In the genomic region with DNA sequence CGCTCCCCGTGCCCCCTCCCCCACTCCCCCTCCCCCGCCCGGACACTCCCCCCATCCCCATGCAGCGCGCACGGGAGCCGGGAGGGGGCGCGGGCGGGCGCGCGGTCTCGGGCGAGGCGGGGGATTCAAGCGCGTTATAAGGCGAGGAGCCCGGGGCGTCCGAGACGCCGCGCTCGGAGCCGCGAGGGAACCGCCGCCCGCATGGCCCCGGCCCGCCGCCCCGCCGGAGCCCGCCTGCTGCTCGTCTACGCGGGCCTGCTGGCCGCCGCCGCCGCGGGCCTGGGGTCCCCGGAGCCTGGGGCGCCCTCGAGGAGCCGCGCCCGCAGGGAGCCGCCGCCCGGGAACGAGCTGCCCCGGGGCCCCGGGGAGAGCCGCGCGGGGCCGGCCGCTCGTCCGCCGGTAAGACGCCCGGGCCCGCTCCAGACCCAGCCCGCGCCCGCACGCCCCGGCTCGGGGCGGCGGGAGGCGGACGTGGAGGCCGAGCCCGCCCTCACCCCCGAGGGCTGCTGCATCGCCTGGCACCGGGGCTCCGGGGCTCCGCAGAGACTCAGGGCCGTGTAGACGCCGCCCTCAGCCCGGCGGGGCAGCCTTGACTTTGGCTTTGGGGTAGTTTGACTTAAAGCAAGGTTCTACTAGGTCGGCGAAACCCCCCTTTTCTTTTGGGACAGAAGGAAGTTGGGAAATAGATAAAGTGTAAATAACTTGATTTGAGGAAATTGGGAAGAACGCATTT, we compare ENCODE assay signal across 1 cellular context.
TF ChIP-seq lines count a peak whose summit lies in the region.

A gene with protein sequence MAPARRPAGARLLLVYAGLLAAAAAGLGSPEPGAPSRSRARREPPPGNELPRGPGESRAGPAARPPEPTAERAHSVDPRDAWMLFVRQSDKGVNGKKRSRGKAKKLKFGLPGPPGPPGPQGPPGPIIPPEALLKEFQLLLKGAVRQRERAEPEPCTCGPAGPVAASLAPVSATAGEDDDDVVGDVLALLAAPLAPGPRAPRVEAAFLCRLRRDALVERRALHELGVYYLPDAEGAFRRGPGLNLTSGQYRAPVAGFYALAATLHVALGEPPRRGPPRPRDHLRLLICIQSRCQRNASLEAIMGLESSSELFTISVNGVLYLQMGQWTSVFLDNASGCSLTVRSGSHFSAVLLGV (plus strand): TSS at position 164 of the 733 bp plus-strand sequence. CDS start 38 bp downstream, at position 202.

TF ChIP-seq in K562, 482 proteins besides CTCF, POLR2A, EP300 and RAD21 (continued from another document and continues in another):
- TF ChIP-seq, protein P1, sequence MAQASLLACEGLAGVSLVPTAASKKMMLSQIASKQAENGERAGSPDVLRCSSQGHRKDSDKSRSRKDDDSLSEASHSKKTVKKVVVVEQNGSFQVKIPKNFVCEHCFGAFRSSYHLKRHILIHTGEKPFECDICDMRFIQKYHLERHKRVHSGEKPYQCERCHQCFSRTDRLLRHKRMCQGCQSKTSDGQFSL (CRISPR knock-in tag; IDR thresholded peaks at IDR 0.05): peak; percentile 54; the same call in 1 of the 2 replicates
- TF ChIP-seq, protein P1 (tag; IDR thresholded peaks at IDR 0.05): peak in 1 of 2 experiments; percentile 81; a peak in 2 of 4 replicates
- TF ChIP-seq, protein P2, sequence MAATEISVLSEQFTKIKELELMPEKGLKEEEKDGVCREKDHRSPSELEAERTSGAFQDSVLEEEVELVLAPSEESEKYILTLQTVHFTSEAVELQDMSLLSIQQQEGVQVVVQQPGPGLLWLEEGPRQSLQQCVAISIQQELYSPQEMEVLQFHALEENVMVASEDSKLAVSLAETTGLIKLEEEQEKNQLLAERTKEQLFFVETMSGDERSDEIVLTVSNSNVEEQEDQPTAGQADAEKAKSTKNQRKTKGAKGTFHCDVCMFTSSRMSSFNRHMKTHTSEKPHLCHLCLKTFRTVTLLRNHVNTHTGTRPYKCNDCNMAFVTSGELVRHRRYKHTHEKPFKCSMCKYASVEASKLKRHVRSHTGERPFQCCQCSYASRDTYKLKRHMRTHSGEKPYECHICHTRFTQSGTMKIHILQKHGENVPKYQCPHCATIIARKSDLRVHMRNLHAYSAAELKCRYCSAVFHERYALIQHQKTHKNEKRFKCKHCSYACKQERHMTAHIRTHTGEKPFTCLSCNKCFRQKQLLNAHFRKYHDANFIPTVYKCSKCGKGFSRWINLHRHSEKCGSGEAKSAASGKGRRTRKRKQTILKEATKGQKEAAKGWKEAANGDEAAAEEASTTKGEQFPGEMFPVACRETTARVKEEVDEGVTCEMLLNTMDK (IDR thresholded peaks at IDR 0.05; ENCODE audit: borderline replicate concordance, insufficient read depth, low read depth, low read length, poor library complexity, severe bottlenecking): peak; percentile 79
- no peak for TF ChIP-seq ZNF586 (CRISPR knock-in tag; conservative IDR thresholded peaks at IDR 0.05)
- TF ChIP-seq RBM34 (IDR thresholded peaks at IDR 0.05; ENCODE audit: borderline replicate concordance, insufficient read depth, low read length): no peak
- TF ChIP-seq ZFX (CRISPR knock-in tag; IDR thresholded peaks at IDR 0.05): no peak
- TF ChIP-seq HMG20A (CRISPR knock-in tag; conservative IDR thresholded peaks at IDR 0.05): no peak
- TF ChIP-seq JUND (IDR thresholded peaks at IDR 0.05; ENCODE audit: borderline replicate concordance, low read depth, low read length): no peak
- no peak for TF ChIP-seq JUND (tag; IDR thresholded peaks at IDR 0.05; ENCODE audit: borderline replicate concordance, low read depth, low read length)
- TF ChIP-seq, protein P3, sequence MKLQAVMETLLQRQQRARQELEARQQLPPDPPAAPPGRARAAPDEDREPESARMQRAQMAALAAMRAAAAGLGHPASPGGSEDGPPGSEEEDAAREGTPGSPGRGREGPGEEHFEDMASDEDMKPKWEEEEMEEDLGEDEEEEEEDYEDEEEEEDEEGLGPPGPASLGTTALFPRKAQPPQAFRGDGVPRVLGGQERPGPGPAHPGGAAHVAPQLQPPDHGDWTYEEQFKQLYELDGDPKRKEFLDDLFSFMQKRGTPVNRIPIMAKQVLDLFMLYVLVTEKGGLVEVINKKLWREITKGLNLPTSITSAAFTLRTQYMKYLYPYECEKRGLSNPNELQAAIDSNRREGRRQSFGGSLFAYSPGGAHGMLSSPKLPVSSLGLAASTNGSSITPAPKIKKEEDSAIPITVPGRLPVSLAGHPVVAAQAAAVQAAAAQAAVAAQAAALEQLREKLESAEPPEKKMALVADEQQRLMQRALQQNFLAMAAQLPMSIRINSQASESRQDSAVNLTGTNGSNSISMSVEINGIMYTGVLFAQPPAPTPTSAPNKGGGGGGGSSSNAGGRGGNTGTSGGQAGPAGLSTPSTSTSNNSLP (IDR thresholded peaks at IDR 0.05; ENCODE audit: borderline replicate concordance, low read depth, low read length): no peak
- TF ChIP-seq XRCC3 (IDR thresholded peaks at IDR 0.05): no peak
- peak; percentile 9 for TF ChIP-seq KDM5B (IDR thresholded peaks at IDR 0.05; ENCODE audit: insufficient replicate concordance, low read depth, low read length)
- TF ChIP-seq TRIM24 (IDR thresholded peaks at IDR 0.05): no peak
- TF ChIP-seq HNRNPUL1 (IDR thresholded peaks at IDR 0.05; ENCODE audit: low read length): no peak
- no peak for TF ChIP-seq TCF3 (CRISPR knock-in tag; IDR thresholded peaks at IDR 0.05)
- 0 out of 2 replicates have a peak, but pooled peaks have one; percentile 27 for TF ChIP-seq RB1 (IDR thresholded peaks at IDR 0.05; ENCODE audit: low read depth)
- TF ChIP-seq CCNT2 (IDR thresholded peaks at IDR 0.05; ENCODE audit: borderline replicate concordance, extremely low read depth, insufficient read length, low read depth, low read length): peak; percentile 63
- TF ChIP-seq ZNF224 (CRISPR knock-in tag; IDR thresholded peaks at IDR 0.05): no peak
- TF ChIP-seq SOX6 (IDR thresholded peaks at IDR 0.05): no peak
- no peak for TF ChIP-seq TAF15 (IDR thresholded peaks at IDR 0.05; ENCODE audit: low read depth, low read length)
- TF ChIP-seq FOS (IDR thresholded peaks at IDR 0.05; ENCODE audit: extremely low read depth, insufficient read length): no peak
- TF ChIP-seq, protein P4, sequence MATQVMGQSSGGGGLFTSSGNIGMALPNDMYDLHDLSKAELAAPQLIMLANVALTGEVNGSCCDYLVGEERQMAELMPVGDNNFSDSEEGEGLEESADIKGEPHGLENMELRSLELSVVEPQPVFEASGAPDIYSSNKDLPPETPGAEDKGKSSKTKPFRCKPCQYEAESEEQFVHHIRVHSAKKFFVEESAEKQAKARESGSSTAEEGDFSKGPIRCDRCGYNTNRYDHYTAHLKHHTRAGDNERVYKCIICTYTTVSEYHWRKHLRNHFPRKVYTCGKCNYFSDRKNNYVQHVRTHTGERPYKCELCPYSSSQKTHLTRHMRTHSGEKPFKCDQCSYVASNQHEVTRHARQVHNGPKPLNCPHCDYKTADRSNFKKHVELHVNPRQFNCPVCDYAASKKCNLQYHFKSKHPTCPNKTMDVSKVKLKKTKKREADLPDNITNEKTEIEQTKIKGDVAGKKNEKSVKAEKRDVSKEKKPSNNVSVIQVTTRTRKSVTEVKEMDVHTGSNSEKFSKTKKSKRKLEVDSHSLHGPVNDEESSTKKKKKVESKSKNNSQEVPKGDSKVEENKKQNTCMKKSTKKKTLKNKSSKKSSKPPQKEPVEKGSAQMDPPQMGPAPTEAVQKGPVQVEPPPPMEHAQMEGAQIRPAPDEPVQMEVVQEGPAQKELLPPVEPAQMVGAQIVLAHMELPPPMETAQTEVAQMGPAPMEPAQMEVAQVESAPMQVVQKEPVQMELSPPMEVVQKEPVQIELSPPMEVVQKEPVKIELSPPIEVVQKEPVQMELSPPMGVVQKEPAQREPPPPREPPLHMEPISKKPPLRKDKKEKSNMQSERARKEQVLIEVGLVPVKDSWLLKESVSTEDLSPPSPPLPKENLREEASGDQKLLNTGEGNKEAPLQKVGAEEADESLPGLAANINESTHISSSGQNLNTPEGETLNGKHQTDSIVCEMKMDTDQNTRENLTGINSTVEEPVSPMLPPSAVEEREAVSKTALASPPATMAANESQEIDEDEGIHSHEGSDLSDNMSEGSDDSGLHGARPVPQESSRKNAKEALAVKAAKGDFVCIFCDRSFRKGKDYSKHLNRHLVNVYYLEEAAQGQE (CRISPR knock-in tag; IDR thresholded peaks at IDR 0.05; ENCODE audit: low read depth): no peak
- TF ChIP-seq MCM5 (IDR thresholded peaks at IDR 0.05; ENCODE audit: low read depth): no peak
- no peak for TF ChIP-seq PCBP2 (IDR thresholded peaks at IDR 0.05; ENCODE audit: low read depth, low read length, poor library complexity, severe bottlenecking)
- TF ChIP-seq PYGO2 (tag; IDR thresholded peaks at IDR 0.05): no peak
- TF ChIP-seq, protein P5, sequence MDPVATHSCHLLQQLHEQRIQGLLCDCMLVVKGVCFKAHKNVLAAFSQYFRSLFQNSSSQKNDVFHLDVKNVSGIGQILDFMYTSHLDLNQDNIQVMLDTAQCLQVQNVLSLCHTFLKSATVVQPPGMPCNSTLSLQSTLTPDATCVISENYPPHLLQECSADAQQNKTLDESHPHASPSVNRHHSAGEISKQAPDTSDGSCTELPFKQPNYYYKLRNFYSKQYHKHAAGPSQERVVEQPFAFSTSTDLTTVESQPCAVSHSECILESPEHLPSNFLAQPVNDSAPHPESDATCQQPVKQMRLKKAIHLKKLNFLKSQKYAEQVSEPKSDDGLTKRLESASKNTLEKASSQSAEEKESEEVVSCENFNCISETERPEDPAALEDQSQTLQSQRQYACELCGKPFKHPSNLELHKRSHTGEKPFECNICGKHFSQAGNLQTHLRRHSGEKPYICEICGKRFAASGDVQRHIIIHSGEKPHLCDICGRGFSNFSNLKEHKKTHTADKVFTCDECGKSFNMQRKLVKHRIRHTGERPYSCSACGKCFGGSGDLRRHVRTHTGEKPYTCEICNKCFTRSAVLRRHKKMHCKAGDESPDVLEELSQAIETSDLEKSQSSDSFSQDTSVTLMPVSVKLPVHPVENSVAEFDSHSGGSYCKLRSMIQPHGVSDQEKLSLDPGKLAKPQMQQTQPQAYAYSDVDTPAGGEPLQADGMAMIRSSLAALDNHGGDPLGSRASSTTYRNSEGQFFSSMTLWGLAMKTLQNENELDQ (CRISPR knock-in tag; IDR thresholded peaks at IDR 0.05; ENCODE audit: borderline replicate concordance): no peak
- no peak for TF ChIP-seq ARHGAP35 (IDR thresholded peaks at IDR 0.05; ENCODE audit: partially characterized antibody)
- no peak for TF ChIP-seq ZNF778 (CRISPR knock-in tag; IDR thresholded peaks at IDR 0.05)
- no peak for TF ChIP-seq EHMT2 (IDR thresholded peaks at IDR 0.05)
- TF ChIP-seq POU5F1 (IDR thresholded peaks at IDR 0.05; ENCODE audit: borderline replicate concordance, low read depth, low read length, partially characterized antibody): no peak
- TF ChIP-seq HSF4 (CRISPR knock-in tag; IDR thresholded peaks at IDR 0.05; ENCODE audit: borderline replicate concordance): no peak
- TF ChIP-seq L3MBTL2 (IDR thresholded peaks at IDR 0.05): 0 out of 2 replicates have a peak, but pooled peaks have one; percentile 19
- TF ChIP-seq, protein P6, sequence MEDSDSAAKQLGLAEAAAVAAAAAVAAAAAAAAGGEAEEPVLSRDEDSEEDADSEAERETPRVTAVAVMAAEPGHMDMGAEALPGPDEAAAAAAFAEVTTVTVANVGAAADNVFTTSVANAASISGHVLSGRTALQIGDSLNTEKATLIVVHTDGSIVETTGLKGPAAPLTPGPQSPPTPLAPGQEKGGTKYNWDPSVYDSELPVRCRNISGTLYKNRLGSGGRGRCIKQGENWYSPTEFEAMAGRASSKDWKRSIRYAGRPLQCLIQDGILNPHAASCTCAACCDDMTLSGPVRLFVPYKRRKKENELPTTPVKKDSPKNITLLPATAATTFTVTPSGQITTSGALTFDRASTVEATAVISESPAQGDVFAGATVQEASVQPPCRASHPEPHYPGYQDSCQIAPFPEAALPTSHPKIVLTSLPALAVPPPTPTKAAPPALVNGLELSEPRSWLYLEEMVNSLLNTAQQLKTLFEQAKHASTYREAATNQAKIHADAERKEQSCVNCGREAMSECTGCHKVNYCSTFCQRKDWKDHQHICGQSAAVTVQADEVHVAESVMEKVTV (CRISPR knock-in tag; IDR thresholded peaks at IDR 0.05): no peak
- TF ChIP-seq, protein P7, sequence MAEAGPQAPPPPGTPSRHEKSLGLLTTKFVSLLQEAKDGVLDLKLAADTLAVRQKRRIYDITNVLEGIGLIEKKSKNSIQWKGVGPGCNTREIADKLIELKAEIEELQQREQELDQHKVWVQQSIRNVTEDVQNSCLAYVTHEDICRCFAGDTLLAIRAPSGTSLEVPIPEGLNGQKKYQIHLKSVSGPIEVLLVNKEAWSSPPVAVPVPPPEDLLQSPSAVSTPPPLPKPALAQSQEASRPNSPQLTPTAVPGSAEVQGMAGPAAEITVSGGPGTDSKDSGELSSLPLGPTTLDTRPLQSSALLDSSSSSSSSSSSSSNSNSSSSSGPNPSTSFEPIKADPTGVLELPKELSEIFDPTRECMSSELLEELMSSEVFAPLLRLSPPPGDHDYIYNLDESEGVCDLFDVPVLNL (CRISPR knock-in tag; IDR thresholded peaks at IDR 0.05; ENCODE audit: low read depth): peak; percentile 78
- no peak for TF ChIP-seq BRD4 (IDR thresholded peaks at IDR 0.05)
- no peak for TF ChIP-seq CC2D1A (IDR thresholded peaks at IDR 0.05)
- TF ChIP-seq ZC3H4 (CRISPR knock-in tag; IDR thresholded peaks at IDR 0.05; ENCODE audit: borderline replicate concordance): no peak
- TF ChIP-seq SIRT6 (IDR thresholded peaks at IDR 0.05; ENCODE audit: low read depth, low read length): no peak
- no peak for TF ChIP-seq WHSC1 (IDR thresholded peaks at IDR 0.05; ENCODE audit: low read length)
- TF ChIP-seq, protein P8, sequence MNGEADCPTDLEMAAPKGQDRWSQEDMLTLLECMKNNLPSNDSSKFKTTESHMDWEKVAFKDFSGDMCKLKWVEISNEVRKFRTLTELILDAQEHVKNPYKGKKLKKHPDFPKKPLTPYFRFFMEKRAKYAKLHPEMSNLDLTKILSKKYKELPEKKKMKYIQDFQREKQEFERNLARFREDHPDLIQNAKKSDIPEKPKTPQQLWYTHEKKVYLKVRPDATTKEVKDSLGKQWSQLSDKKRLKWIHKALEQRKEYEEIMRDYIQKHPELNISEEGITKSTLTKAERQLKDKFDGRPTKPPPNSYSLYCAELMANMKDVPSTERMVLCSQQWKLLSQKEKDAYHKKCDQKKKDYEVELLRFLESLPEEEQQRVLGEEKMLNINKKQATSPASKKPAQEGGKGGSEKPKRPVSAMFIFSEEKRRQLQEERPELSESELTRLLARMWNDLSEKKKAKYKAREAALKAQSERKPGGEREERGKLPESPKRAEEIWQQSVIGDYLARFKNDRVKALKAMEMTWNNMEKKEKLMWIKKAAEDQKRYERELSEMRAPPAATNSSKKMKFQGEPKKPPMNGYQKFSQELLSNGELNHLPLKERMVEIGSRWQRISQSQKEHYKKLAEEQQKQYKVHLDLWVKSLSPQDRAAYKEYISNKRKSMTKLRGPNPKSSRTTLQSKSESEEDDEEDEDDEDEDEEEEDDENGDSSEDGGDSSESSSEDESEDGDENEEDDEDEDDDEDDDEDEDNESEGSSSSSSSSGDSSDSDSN (IDR thresholded peaks at IDR 0.05; ENCODE audit: borderline replicate concordance in 1 of 2, low read depth in 2 of 2, low read length in 2 of 2): peak; percentile 9 to 47; a peak in 1 of 4 replicates
- no peak for TF ChIP-seq SAP30 (IDR thresholded peaks at IDR 0.05; ENCODE audit: borderline replicate concordance, insufficient read depth, low read depth, low read length, poor library complexity, severe bottlenecking)
- TF ChIP-seq ZNF699 (CRISPR knock-in tag; IDR thresholded peaks at IDR 0.05; ENCODE audit: insufficient replicate concordance): no peak
